In genomic region chr9:130195638-130196037, GRCh38 we compare ENCODE assay signal across 14 cellular contexts.
"Had no signal": no experiment of that assay in that cellular context is flagged by ENCODE, and none has a peak within 500 bp of the region (broad histone marks: within the 10 kb centered on the region; RNA-seq: fewer than 3 reads in every experiment).

No MANE protein-coding gene starts in this region.

- DNase-seq: activated CD4-positive, alpha-beta T cell treated with anti-CD3 and anti-CD28 coated beads, Interleukin-2, amount 10 ng/mL, durations not matched to agents 7 days and 5 days; activated CD4-positive, CD25-positive, alpha-beta regulatory T cell; activated CD8-positive, alpha-beta memory T cell treated with anti-CD3 and anti-CD28 coated beads for 24 hours; foreskin keratinocyte; heart right ventricle; islet precursor cell; left ventricle myocardium superior; stimulated activated CD4-positive, alpha-beta T cell treated with anti-CD3 and anti-CD28 coated beads, Interleukin-1b, Interleukin-23, amount 100 ng/mL, for 48 hours; stimulated activated naive B cell treated with anti-CD40 and anti-IgM and Interleukin-4, amounts not matched to agents 10 μg/mL and 1 μg/mL and 100 μg/mL, for 72 hours; T-helper 2 cell had no signal

- H3K27ac ChIP-seq: foreskin keratinocyte, heart right ventricle, neural progenitor cell, pancreas, tibial nerve had no signal

- H3K27me3 ChIP-seq: foreskin keratinocyte, heart right ventricle, neural progenitor cell, pancreas, tibial nerve had no signal

- H3K4me3 ChIP-seq: heart right ventricle, neural progenitor cell, pancreas, tibial nerve had no signal

- H2AFZ ChIP-seq: neural progenitor cell had no signal

- ATAC-seq: activated T-helper 17 cell treated with anti-CD3 and anti-CD28 coated beads, Interleukin-2, amount 50 U/mL, for 72 hours; foreskin keratinocyte; left ventricle myocardium superior; pancreas; stimulated activated naive B cell treated with anti-CD40 and anti-IgM and Interleukin-4, amounts not matched to agents 10 μg/mL and 1 μg/mL and 100 μg/mL, for 72 hours had no signal

- H3K9ac ChIP-seq: neural progenitor cell had no signal

- H3K36me3 ChIP-seq: heart right ventricle, neural progenitor cell, pancreas, tibial nerve had no signal

- H3K4me2 ChIP-seq: neural progenitor cell had no signal

- H3K9me3 ChIP-seq: heart right ventricle, pancreas, tibial nerve had no signal
